Comparison of ENCODE assay signal across 1 cellular context in the genomic region with DNA sequence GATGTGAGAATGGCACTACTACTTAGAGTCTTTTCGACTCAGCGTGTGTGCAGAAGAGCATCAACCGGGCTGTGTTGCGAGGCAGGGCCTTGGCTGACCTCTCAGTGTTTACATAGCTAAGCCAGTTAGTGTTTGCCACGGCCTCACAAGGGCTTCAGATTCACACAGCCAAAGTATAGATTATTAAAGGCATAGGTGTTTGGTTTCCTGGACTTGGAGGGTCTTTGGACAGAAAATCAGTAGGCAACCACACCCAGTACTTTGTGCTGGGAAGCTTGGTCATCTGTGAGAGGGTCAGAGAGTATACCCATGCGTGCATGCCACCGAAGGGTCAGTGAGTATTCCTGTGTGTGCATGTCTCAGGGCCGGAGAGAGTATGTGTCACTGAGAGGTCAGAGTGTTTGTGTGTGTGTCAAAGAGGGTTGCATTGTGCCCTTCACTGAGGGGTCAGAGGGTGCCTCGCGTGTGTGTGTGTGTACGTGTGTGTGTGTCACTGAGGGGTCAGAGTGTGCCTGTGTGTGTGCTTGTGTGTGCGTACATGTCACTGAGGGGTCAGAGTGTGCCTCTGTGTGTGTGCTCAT.
TF ChIP-seq lines count a peak whose summit lies in the region.

No MANE protein-coding gene starts in this region.

TF ChIP-seq in HepG2, 621 proteins besides CTCF, POLR2A, EP300 and RAD21 (continued from another document and continues in another):
- TF ChIP-seq, protein P1, sequence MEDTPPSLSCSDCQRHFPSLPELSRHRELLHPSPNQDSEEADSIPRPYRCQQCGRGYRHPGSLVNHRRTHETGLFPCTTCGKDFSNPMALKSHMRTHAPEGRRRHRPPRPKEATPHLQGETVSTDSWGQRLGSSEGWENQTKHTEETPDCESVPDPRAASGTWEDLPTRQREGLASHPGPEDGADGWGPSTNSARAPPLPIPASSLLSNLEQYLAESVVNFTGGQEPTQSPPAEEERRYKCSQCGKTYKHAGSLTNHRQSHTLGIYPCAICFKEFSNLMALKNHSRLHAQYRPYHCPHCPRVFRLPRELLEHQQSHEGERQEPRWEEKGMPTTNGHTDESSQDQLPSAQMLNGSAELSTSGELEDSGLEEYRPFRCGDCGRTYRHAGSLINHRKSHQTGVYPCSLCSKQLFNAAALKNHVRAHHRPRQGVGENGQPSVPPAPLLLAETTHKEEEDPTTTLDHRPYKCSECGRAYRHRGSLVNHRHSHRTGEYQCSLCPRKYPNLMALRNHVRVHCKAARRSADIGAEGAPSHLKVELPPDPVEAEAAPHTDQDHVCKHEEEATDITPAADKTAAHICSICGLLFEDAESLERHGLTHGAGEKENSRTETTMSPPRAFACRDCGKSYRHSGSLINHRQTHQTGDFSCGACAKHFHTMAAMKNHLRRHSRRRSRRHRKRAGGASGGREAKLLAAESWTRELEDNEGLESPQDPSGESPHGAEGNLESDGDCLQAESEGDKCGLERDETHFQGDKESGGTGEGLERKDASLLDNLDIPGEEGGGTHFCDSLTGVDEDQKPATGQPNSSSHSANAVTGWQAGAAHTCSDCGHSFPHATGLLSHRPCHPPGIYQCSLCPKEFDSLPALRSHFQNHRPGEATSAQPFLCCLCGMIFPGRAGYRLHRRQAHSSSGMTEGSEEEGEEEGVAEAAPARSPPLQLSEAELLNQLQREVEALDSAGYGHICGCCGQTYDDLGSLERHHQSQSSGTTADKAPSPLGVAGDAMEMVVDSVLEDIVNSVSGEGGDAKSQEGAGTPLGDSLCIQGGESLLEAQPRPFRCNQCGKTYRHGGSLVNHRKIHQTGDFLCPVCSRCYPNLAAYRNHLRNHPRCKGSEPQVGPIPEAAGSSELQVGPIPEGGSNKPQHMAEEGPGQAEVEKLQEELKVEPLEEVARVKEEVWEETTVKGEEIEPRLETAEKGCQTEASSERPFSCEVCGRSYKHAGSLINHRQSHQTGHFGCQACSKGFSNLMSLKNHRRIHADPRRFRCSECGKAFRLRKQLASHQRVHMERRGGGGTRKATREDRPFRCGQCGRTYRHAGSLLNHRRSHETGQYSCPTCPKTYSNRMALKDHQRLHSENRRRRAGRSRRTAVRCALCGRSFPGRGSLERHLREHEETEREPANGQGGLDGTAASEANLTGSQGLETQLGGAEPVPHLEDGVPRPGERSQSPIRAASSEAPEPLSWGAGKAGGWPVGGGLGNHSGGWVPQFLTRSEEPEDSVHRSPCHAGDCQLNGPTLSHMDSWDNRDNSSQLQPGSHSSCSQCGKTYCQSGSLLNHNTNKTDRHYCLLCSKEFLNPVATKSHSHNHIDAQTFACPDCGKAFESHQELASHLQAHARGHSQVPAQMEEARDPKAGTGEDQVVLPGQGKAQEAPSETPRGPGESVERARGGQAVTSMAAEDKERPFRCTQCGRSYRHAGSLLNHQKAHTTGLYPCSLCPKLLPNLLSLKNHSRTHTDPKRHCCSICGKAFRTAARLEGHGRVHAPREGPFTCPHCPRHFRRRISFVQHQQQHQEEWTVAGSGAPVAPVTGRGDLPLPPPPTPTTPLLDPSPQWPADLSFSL (CRISPR knock-in tag; IDR thresholded peaks at IDR 0.05) = peak; percentile 84
- TF ChIP-seq, protein P2, sequence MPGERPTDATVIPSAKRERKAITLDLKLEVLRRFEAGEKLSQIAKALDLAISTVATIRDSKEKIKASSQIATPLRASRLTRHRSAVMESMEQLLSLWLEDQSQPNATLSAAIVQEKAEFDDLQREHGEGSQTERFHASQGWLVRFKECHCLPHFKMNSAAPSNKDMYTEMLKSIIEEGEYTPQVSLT (CRISPR knock-in tag; IDR thresholded peaks at IDR 0.05; ENCODE audit: borderline replicate concordance, low read depth) = no peak
- TF ChIP-seq GFI1 (CRISPR knock-in tag; IDR thresholded peaks at IDR 0.05; ENCODE audit: borderline replicate concordance) (peak; percentile 41; the same call in 1 of the 2 replicates), NFIB (CRISPR knock-in tag; IDR thresholded peaks at IDR 0.05; ENCODE audit: borderline replicate concordance) (no peak), TOPORS (CRISPR knock-in tag; IDR thresholded peaks at IDR 0.05) (no peak), ZMYM4 (CRISPR knock-in tag; IDR thresholded peaks at IDR 0.05) (peak; percentile 46; the same call in 1 of the 2 replicates), SALL1 (CRISPR knock-in tag; IDR thresholded peaks at IDR 0.05) (peak; percentile 68), TARDBP (CRISPR knock-in tag; IDR thresholded peaks at IDR 0.05) (peak; percentile 26; the same call in 1 of the 2 replicates), EEA1 (CRISPR knock-in tag; IDR thresholded peaks at IDR 0.05; ENCODE audit: borderline replicate concordance) (0 out of 2 replicates have a peak, but pooled peaks have one; percentile 35), ZBTB7B (CRISPR knock-in tag; IDR thresholded peaks at IDR 0.05) (0 out of 2 replicates have a peak, but pooled peaks have one; percentile 47), PITX1 (CRISPR knock-in tag; IDR thresholded peaks at IDR 0.05) (peak; percentile 95)
- TF ChIP-seq, protein P3, sequence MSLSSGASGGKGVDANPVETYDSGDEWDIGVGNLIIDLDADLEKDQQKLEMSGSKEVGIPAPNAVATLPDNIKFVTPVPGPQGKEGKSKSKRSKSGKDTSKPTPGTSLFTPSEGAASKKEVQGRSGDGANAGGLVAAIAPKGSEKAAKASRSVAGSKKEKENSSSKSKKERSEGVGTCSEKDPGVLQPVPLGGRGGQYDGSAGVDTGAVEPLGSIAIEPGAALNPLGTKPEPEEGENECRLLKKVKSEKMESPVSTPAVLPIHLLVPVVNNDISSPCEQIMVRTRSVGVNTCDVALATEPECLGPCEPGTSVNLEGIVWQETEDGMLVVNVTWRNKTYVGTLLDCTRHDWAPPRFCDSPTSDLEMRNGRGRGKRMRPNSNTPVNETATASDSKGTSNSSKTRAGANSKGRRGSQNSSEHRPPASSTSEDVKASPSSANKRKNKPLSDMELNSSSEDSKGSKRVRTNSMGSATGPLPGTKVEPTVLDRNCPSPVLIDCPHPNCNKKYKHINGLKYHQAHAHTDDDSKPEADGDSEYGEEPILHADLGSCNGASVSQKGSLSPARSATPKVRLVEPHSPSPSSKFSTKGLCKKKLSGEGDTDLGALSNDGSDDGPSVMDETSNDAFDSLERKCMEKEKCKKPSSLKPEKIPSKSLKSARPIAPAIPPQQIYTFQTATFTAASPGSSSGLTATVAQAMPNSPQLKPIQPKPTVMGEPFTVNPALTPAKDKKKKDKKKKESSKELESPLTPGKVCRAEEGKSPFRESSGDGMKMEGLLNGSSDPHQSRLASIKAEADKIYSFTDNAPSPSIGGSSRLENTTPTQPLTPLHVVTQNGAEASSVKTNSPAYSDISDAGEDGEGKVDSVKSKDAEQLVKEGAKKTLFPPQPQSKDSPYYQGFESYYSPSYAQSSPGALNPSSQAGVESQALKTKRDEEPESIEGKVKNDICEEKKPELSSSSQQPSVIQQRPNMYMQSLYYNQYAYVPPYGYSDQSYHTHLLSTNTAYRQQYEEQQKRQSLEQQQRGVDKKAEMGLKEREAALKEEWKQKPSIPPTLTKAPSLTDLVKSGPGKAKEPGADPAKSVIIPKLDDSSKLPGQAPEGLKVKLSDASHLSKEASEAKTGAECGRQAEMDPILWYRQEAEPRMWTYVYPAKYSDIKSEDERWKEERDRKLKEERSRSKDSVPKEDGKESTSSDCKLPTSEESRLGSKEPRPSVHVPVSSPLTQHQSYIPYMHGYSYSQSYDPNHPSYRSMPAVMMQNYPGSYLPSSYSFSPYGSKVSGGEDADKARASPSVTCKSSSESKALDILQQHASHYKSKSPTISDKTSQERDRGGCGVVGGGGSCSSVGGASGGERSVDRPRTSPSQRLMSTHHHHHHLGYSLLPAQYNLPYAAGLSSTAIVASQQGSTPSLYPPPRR (CRISPR knock-in tag; IDR thresholded peaks at IDR 0.05; ENCODE audit: borderline replicate concordance) = peak; percentile 71; the same call in 1 of the 2 replicates
- TF ChIP-seq, protein P4, sequence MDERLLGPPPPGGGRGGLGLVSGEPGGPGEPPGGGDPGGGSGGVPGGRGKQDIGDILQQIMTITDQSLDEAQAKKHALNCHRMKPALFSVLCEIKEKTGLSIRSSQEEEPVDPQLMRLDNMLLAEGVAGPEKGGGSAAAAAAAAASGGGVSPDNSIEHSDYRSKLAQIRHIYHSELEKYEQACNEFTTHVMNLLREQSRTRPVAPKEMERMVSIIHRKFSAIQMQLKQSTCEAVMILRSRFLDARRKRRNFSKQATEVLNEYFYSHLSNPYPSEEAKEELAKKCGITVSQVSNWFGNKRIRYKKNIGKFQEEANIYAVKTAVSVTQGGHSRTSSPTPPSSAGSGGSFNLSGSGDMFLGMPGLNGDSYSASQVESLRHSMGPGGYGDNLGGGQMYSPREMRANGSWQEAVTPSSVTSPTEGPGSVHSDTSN (CRISPR knock-in tag; IDR thresholded peaks at IDR 0.05) = no peak
- TF ChIP-seq, protein P5, sequence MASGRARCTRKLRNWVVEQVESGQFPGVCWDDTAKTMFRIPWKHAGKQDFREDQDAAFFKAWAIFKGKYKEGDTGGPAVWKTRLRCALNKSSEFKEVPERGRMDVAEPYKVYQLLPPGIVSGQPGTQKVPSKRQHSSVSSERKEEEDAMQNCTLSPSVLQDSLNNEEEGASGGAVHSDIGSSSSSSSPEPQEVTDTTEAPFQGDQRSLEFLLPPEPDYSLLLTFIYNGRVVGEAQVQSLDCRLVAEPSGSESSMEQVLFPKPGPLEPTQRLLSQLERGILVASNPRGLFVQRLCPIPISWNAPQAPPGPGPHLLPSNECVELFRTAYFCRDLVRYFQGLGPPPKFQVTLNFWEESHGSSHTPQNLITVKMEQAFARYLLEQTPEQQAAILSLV (CRISPR knock-in tag; IDR thresholded peaks at IDR 0.05; ENCODE audit: borderline replicate concordance) = 0 out of 2 replicates have a peak, but pooled peaks have one; percentile 42
- TF ChIP-seq, protein P6, sequence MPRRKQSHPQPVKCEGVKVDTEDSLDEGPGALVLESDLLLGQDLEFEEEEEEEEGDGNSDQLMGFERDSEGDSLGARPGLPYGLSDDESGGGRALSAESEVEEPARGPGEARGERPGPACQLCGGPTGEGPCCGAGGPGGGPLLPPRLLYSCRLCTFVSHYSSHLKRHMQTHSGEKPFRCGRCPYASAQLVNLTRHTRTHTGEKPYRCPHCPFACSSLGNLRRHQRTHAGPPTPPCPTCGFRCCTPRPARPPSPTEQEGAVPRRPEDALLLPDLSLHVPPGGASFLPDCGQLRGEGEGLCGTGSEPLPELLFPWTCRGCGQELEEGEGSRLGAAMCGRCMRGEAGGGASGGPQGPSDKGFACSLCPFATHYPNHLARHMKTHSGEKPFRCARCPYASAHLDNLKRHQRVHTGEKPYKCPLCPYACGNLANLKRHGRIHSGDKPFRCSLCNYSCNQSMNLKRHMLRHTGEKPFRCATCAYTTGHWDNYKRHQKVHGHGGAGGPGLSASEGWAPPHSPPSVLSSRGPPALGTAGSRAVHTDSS (CRISPR knock-in tag; conservative IDR thresholded peaks at IDR 0.05) = no peak
- TF ChIP-seq, protein P7, sequence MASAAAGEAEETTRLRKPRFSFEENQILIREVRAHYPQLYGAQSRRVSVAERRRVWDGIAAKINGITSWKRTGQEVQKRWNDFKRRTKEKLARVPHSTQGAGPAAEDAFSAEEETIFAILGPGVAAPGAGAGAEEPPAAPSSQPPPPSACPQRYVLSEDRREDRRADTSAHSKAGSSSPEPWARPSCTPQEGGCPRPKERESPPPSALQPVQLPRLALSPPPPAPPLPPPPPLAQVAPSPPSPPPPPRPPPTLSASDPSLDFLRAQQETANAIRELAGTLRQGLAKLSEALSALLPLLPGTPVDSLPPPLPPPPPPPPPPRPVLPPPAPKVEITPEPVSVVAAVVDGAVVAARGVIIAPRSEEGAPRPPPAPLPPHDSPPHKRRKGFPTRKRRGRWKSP (CRISPR knock-in tag; IDR thresholded peaks at IDR 0.05) = no peak
- TF ChIP-seq, protein P8, sequence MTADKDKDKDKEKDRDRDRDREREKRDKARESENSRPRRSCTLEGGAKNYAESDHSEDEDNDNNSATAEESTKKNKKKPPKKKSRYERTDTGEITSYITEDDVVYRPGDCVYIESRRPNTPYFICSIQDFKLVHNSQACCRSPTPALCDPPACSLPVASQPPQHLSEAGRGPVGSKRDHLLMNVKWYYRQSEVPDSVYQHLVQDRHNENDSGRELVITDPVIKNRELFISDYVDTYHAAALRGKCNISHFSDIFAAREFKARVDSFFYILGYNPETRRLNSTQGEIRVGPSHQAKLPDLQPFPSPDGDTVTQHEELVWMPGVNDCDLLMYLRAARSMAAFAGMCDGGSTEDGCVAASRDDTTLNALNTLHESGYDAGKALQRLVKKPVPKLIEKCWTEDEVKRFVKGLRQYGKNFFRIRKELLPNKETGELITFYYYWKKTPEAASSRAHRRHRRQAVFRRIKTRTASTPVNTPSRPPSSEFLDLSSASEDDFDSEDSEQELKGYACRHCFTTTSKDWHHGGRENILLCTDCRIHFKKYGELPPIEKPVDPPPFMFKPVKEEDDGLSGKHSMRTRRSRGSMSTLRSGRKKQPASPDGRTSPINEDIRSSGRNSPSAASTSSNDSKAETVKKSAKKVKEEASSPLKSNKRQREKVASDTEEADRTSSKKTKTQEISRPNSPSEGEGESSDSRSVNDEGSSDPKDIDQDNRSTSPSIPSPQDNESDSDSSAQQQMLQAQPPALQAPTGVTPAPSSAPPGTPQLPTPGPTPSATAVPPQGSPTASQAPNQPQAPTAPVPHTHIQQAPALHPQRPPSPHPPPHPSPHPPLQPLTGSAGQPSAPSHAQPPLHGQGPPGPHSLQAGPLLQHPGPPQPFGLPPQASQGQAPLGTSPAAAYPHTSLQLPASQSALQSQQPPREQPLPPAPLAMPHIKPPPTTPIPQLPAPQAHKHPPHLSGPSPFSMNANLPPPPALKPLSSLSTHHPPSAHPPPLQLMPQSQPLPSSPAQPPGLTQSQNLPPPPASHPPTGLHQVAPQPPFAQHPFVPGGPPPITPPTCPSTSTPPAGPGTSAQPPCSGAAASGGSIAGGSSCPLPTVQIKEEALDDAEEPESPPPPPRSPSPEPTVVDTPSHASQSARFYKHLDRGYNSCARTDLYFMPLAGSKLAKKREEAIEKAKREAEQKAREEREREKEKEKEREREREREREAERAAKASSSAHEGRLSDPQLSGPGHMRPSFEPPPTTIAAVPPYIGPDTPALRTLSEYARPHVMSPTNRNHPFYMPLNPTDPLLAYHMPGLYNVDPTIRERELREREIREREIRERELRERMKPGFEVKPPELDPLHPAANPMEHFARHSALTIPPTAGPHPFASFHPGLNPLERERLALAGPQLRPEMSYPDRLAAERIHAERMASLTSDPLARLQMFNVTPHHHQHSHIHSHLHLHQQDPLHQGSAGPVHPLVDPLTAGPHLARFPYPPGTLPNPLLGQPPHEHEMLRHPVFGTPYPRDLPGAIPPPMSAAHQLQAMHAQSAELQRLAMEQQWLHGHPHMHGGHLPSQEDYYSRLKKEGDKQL (CRISPR knock-in tag; IDR thresholded peaks at IDR 0.05; ENCODE audit: low read depth) = no peak
- TF ChIP-seq, protein P9, sequence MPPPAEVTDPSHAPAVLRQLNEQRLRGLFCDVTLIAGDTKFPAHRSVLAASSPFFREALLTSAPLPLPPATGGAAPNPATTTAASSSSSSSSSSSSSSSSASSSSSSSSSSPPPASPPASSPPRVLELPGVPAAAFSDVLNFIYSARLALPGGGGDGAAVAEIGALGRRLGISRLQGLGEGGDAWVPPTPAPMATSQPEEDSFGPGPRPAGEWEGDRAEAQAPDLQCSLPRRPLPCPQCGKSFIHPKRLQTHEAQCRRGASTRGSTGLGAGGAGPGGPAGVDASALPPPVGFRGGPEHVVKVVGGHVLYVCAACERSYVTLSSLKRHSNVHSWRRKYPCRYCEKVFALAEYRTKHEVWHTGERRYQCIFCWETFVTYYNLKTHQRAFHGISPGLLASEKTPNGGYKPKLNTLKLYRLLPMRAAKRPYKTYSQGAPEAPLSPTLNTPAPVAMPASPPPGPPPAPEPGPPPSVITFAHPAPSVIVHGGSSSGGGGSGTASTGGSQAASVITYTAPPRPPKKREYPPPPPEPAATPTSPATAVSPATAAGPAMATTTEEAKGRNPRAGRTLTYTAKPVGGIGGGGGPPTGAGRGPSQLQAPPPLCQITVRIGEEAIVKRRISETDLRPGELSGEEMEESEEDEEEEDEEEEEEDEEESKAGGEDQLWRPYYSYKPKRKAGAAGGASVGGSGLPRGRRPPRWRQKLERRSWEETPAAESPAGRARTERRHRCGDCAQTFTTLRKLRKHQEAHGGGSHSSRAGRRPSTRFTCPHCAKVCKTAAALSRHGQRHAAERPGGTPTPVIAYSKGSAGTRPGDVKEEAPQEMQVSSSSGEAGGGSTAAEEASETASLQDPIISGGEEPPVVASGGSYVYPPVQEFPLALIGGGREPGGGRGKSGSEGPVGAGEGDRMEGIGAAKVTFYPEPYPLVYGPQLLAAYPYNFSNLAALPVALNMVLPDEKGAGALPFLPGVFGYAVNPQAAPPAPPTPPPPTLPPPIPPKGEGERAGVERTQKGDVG (CRISPR knock-in tag; IDR thresholded peaks at IDR 0.05; ENCODE audit: borderline replicate concordance) = peak; percentile 32; the same call in 1 of the 2 replicates
